8 cellular contexts compared by ENCODE assay signal in the genomic region with DNA sequence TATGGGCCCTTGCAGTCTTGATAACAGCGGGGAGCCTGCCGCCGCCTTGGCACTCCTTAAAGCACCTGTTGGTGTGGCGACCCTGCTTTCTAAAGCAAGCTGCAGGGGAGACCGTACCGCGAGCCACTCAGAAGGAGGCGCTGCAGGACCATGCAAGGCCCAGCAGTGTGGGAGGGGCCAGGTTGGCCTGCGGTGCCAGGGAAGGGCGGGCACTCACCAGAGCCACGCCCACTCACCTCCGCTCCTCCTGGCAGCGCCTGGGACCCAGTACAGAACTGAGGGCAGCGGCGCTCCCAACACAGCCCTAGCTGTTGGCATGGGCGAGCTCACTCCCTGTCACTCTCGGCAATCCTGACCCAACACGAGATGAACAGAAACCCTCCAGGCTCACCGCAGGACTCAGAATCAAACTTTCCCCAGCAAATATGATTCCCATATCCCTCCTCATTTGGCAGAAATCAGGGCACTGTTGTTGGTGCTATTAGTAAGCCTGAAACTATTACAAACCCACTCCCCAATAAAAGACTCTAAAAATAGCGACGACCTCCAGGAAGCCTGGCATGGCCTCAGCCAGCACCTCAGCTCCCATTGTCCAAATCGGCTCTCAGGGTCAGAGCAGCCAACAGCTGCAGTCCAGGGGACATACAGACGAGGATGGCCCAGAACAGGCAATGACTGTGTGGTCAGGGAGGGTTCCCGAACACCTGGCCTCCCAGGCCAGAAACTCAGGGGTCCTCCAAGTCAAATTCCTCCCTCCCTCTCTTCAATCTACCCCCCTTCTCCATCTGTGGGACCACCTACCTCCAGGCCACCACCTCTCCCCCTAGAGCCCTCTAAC.
DNase-seq lines count a peak whose midpoint lies in the region; ATAC-seq lines count a peak whose summit lies in the region.

No MANE protein-coding gene starts in this region.

- peak; percentile 57 for ATAC-seq in GM18868 (IDR thresholded peaks at IDR 0.05; ENCODE audit: unreplicated experiment)
- ATAC-seq in effector memory CD8-positive, alpha-beta T cell (replicated peaks): peak; percentile 99
- ATAC-seq in stimulated activated memory B cell treated with anti-CD40 and anti-IgM and Interleukin-4, amounts not matched to agents 10 μg/mL and 1 μg/mL and 100 μg/mL, for 72 hours: peak; percentile 86

- no peak overlapping the region for H3K4me3 Mint-ChIP-seq in effector memory CD8-positive, alpha-beta T cell
- H3K4me3 Mint-ChIP-seq in stimulated activated memory B cell treated with anti-CD40 and anti-IgM and Interleukin-4, amounts not matched to agents 10 μg/mL and 1 μg/mL and 100 μg/mL, for 72 hours: no peak overlapping the region

- H3K27ac Mint-ChIP-seq in effector memory CD8-positive, alpha-beta T cell: peak overlapping the region; percentile 30 to 84
- H3K27ac Mint-ChIP-seq in stimulated activated memory B cell treated with anti-CD40 and anti-IgM and Interleukin-4, amounts not matched to agents 10 μg/mL and 1 μg/mL and 100 μg/mL, for 72 hours: peak overlapping the region; percentile 11

- H3K27me3 Mint-ChIP-seq in effector memory CD8-positive, alpha-beta T cell: no peaks in the 10 kb centered on the region
- no peaks in the 10 kb centered on the region for H3K27me3 Mint-ChIP-seq in stimulated activated memory B cell treated with anti-CD40 and anti-IgM and Interleukin-4, amounts not matched to agents 10 μg/mL and 1 μg/mL and 100 μg/mL, for 72 hours

- H3K4me1 Mint-ChIP-seq in effector memory CD8-positive, alpha-beta T cell (ENCODE audit: low read depth in 2 of 2): peaks cover 11 to 13% of the 10 kb centered on the region in 2 donors
- peaks cover 23% of the 10 kb centered on the region for H3K4me1 Mint-ChIP-seq in stimulated activated memory B cell treated with anti-CD40 and anti-IgM and Interleukin-4, amounts not matched to agents 10 μg/mL and 1 μg/mL and 100 μg/mL, for 72 hours

- DNase-seq in AG08396 (ENCODE audit: low spot score) (peak; percentile 48), NCI-H187 treated with DMSO at 0.1 percent for 48 hours (lab: John Stamatoyannopoulos, UW) (peak; percentile 1), myocyte (ENCODE audit: low read depth) (peak; percentile 59), OCI-M2 (lab: John Stamatoyannopoulos, UW; ENCODE audit: unreplicated experiment) (no peak)
- peak; percentile 71 to 73 for DNase-seq in activated CD4-positive, alpha-beta T cell treated with anti-CD3 and anti-CD28 coated beads, Interleukin-2, amount 50 U/mL, for 4 hours
- peak; percentile 72 to 77 (median 77) for DNase-seq in effector memory CD8-positive, alpha-beta T cell

- no peaks in the 10 kb centered on the region for H3K9me3 Mint-ChIP-seq in effector memory CD8-positive, alpha-beta T cell
- H3K9me3 Mint-ChIP-seq in stimulated activated memory B cell treated with anti-CD40 and anti-IgM and Interleukin-4, amounts not matched to agents 10 μg/mL and 1 μg/mL and 100 μg/mL, for 72 hours: no peaks in the 10 kb centered on the region

- H3K36me3 Mint-ChIP-seq in effector memory CD8-positive, alpha-beta T cell (ENCODE audit: insufficient read depth): peaks cover 57% of the 10 kb centered on the region
- H3K36me3 Mint-ChIP-seq in stimulated activated memory B cell treated with anti-CD40 and anti-IgM and Interleukin-4, amounts not matched to agents 10 μg/mL and 1 μg/mL and 100 μg/mL, for 72 hours: peaks cover 41% of the 10 kb centered on the region
